In genomic region chr20:44215125-44215524, GRCh38 we compare ENCODE assay signal across 1 cellular context.
TF ChIP-seq lines count a peak whose summit lies in the region.

No MANE protein-coding gene starts in this region.

TF ChIP-seq in H1, 55 proteins besides CTCF, POLR2A, EP300 and RAD21:
- TF ChIP-seq YY1 (IDR thresholded peaks at IDR 0.05; ENCODE audit: low read depth, low read length) (0 out of 2 replicates have a peak, but pooled peaks have one; percentile 38), ASH2L (IDR thresholded peaks at IDR 0.05; ENCODE audit: low read length) (no peak)
